9 cellular contexts compared by ENCODE assay signal in genomic region chr6:37242429-37243052, GRCh38. TPM values are rescaled to one million over a fixed set of nuclear protein-coding genes. Genes with fewer than 3 reads are reported as not detected.
DNase-seq lines count a peak whose midpoint lies in the region; ATAC-seq, FAIRE-seq and TF ChIP-seq lines count a peak whose summit lies in the region.
"Had no signal": no experiment of that assay in that cellular context is flagged by ENCODE, and none has a peak within 500 bp of the region (broad histone marks: within the 10 kb centered on the region; RNA-seq: fewer than 3 reads in every experiment).

No MANE protein-coding gene starts in this region.

- TF ChIP-seq POLR2A in GM12892 (IDR thresholded peaks at IDR 0.05; ENCODE audit: low read depth, low read length), result no peak

- peak overlapping the region; percentile 68 to 86 for H3K27ac ChIP-seq in left lung
- peak overlapping the region; percentile 84 to 100 for H3K27ac ChIP-seq in aorta (ENCODE audit: low read depth in 1 of 2, low read length in 2 of 2)

- H3K36me3 ChIP-seq in left lung (no peaks in the 10 kb centered on the region), aorta (ENCODE audit: control insufficient read depth in 1 of 2, insufficient read depth in 2 of 2, low read length in 1 of 2) (no peaks in the 10 kb centered on the region)

- peak; percentile 40 for DNase-seq in left cardiac atrium
- no peak for DNase-seq in cardiac septum (ENCODE audit: low spot score)
- DNase-seq in astrocyte of the hippocampus (ENCODE audit: low read depth, low spot score), result peak; percentile 96
- no peak for DNase-seq in left lung
- DNase-seq in aorta, result peak; percentile 70 to 78
- no peak for DNase-seq in GM12892 (ENCODE audit: insufficient read length)
- DNase-seq in DMS114 treated with DMSO at 0.1 percent for 48 hours (lab: John Stamatoyannopoulos, UW; ENCODE audit: unreplicated experiment), result no peak
- DNase-seq: NCI-H1694 treated with DMSO at 0.1 percent for 48 hours had no signal

- H3K27me3 ChIP-seq in left lung (no peaks in the 10 kb centered on the region), aorta (ENCODE audit: control insufficient read depth in 1 of 2, insufficient read depth in 2 of 2, low read length in 1 of 2) (no peaks in the 10 kb centered on the region)

- peak in 1 of 2 donors; percentile 45 for ATAC-seq in left cardiac atrium
- ATAC-seq in left lung, result peak; percentile 37
- peak; percentile 40 for ATAC-seq in aorta (ENCODE audit: low FRiP score)
- ATAC-seq in GM18517 (IDR thresholded peaks at IDR 0.05; ENCODE audit: unreplicated experiment), result no peak

- H3K4me1 ChIP-seq in left lung, result peaks cover 16 to 52% of the 10 kb centered on the region in 2 donors
- peaks cover 2 to 8% of the 10 kb centered on the region in 2 donors for H3K4me1 ChIP-seq in aorta (ENCODE audit: control insufficient read depth in 1 of 2, insufficient read depth in 2 of 2, low read length in 2 of 2)

- no peak for TF ChIP-seq CTCF in left lung (IDR thresholded peaks at IDR 0.05)

- intact Hi-C loops in left cardiac atrium (cut with DNase I), result no loop called here
- intact Hi-C loops in cardiac septum (cut with DNase I), result no loop called here
- intact Hi-C loops in left lung (cut with DNase I), result no loop called here
- intact Hi-C loops in aorta (cut with DNase I), result loop anchor here (5.0 to 10.0 kb wide), 2 partner anchors 40 to 108 kb away; no protein-coding TSS in a partner anchor

- no peak for FAIRE-seq in GM12892 (lab: Jason Lieb, UNC)

- 67 to 72% methylated on average over 1 of the region's 1 CpG for WGBS in aorta, 2 donors

- H3K9me3 ChIP-seq in left lung (no peaks in the 10 kb centered on the region), aorta (ENCODE audit: control insufficient read depth, low read length) (no peaks in the 10 kb centered on the region)

- H3K4me3 ChIP-seq in left lung (no peak overlapping the region), aorta (ENCODE audit: low read length in 2 of 2) (no peak overlapping the region)

RNA-seq across cellular contexts. Expression of gene TBC1D22B, which starts 15.0 kb away (rescaled TPM):
- total RNA-seq in left cardiac atrium, result 1 to 10 TPM; 6.5 to 8.7 TPM
- 9.1 TPM for total RNA-seq in cardiac septum
- 10 to 100 TPM; 10.7 to 12.4 TPM for total RNA-seq in left lung
- total RNA-seq in aorta, result 10 to 100 TPM; 11.2 to 17.0 TPM
- 1 to 10 TPM; 3.9 to 4.1 TPM for polyA plus RNA-seq in aorta
- 9.3 TPM for polyA plus RNA-seq in GM12892 (2012; ENCODE audit: missing spikeins)

RNA-seq across cellular contexts. Expression of gene TMEM217, which starts 15.4 kb away (rescaled TPM):
- 1 to 10 TPM in 1 of 2 donors, under 1 TPM in 1; 0.62 to 1.9 TPM for total RNA-seq in left cardiac atrium
- 1.0 TPM for total RNA-seq in cardiac septum
- 1 to 10 TPM; 2.1 to 5.3 TPM for total RNA-seq in left lung
- 1 to 10 TPM; 2.2 to 2.7 TPM for total RNA-seq in aorta
- polyA plus RNA-seq in aorta, result under 1 TPM; 0.50 to 0.54 TPM
- polyA plus RNA-seq in GM12892 (2012; ENCODE audit: missing spikeins), result 1.4 TPM

Comparison
In these comparisons a context has a peak if more than half of its experiments do, and no peak if none do; other contexts are left out.
1. DNase-seq: peak in left cardiac atrium (single experiment), astrocyte of the hippocampus (single experiment) and aorta (2 of 2); none in cardiac septum (single experiment), left lung (0 of 2), GM12892 (single experiment) and DMS114 treated with DMSO at 0.1 percent for 48 hours (single experiment).
2. intact Hi-C loops: an anchor here in aorta (5.0 to 10.0 kb wide); none called in left cardiac atrium, cardiac septum and left lung.